In the genomic region with DNA sequence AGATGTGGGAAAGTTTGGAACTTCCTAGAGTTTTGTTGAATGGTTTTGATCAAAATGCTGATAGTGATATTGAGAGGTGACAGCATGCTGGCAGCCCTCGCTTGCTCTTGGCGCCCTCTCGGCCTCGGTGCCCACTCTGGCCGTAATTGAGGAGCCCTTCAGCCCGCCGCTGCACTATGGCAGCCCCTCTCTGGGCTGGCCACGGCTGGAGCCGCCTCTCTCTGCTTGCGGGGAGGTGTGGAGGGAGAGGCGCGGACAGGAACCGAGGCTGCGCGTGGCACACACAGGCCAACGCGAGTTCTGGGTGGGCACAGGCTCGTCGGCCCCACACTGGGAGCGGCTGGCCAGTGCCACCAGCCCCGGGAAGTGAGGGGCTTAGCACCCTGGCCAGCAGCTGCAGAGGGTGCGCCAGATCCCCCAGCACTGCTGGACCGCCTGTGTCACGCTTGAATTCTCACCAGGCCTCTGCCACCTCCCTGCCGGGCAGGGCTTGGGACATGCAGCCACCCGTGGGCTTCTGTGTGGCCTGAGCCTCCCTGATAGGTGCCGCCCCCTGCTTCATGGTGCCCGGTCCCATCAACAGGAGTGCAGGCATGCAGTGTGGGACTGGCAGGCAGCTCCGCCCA, we compare ENCODE assay signal across 26 cellular contexts.
"Had no signal": no experiment of that assay in that cellular context is flagged by ENCODE, and none has a peak within 500 bp of the region (broad histone marks: within the 10 kb centered on the region; RNA-seq: fewer than 3 reads in every experiment).

No MANE protein-coding gene starts in this region.

- ATAC-seq: activated CD4-positive, alpha-beta T cell treated with anti-CD3 and anti-CD28 coated beads for 36 hours; activated CD4-positive, CD25-positive, alpha-beta regulatory T cell treated with anti-CD3 and anti-CD28 coated beads, Interleukin-2, amount 50 U/mL, for 24 hours; activated naive CD4-positive, alpha-beta T cell treated with anti-CD3 and anti-CD28 coated beads, Interleukin-2, amount 50 U/mL, for 72 hours; activated T-cell treated with anti-CD3 and anti-CD28 coated beads, Interleukin-2, amount 50 U/mL, for 72 hours; esophagus mucosa; T-helper 17 cell had no signal

- DNase-seq: activated B cell treated with CpG ODN at 0.5 μM for 24 hours; activated CD4-positive, alpha-beta memory T cell treated with anti-CD3 and anti-CD28 coated beads for 36 hours; activated CD4-positive, alpha-beta T cell treated with anti-CD3 and anti-CD28 coated beads for 36 hours; activated CD4-positive, alpha-beta T cell treated with anti-CD3 and anti-CD28 coated beads, Interleukin-2, amount 10 ng/mL, durations not matched to agents 24 days and 14 days; activated CD8-positive, alpha-beta memory T cell treated with anti-CD3 and anti-CD28 coated beads, Interleukin-2, amount 50 U/mL, for 48 hours; activated gamma-delta T cell; activated naive CD4-positive, alpha-beta T cell; activated naive CD4-positive, alpha-beta T cell treated with anti-CD3 and anti-CD28 coated beads, Interleukin-2, amount 10 ng/mL, durations not matched to agents 7 days and 5 days; activated naive CD8-positive, alpha-beta T cell treated with anti-CD3 and anti-CD28 coated beads, Interleukin-2, amount 10 ng/mL, durations not matched to agents 7 days and 5 days; activated T-cell treated with anti-CD3 and anti-CD28 coated beads for 4 hours; activated T-cell treated with anti-CD3 and anti-CD28 coated beads, Interleukin-2, amount 50 U/mL, for 24 hours; activated T-cell treated with anti-CD3 and anti-CD28 coated beads, Interleukin-2, amount 50 U/mL, for 72 hours; brain microvascular endothelial cell; caudate nucleus; colonic mucosa; effector CD8-positive, alpha-beta T cell; foreskin fibroblast; head of caudate nucleus; T-helper 1 cell; T-helper 17 cell; T1000; WERI-Rb-1 had no signal

- H3K4me1 ChIP-seq: colonic mucosa had no signal

- H3K27ac ChIP-seq: brain microvascular endothelial cell, colonic mucosa, WERI-Rb-1 had no signal

- H3K36me3 ChIP-seq: brain microvascular endothelial cell, colonic mucosa, WERI-Rb-1 had no signal

- H3K4me1 Mint-ChIP-seq: activated B cell treated with CpG ODN at 0.5 μM for 24 hours; activated CD4-positive, alpha-beta T cell treated with anti-CD3 and anti-CD28 coated beads for 36 hours; activated CD4-positive, alpha-beta T cell treated with anti-CD3 and anti-CD28 coated beads, Interleukin-2, amount 10 ng/mL, durations not matched to agents 24 days and 14 days; activated naive CD4-positive, alpha-beta T cell treated with anti-CD3 and anti-CD28 coated beads, Interleukin-2, amount 10 ng/mL, durations not matched to agents 7 days and 5 days; activated naive CD8-positive, alpha-beta T cell treated with anti-CD3 and anti-CD28 coated beads, Interleukin-2, amount 10 ng/mL, durations not matched to agents 7 days and 5 days; T-helper 17 cell had no signal

- H3K27ac Mint-ChIP-seq: activated B cell treated with CpG ODN at 0.5 μM for 24 hours; activated CD4-positive, alpha-beta memory T cell treated with anti-CD3 and anti-CD28 coated beads for 36 hours; activated CD4-positive, alpha-beta T cell treated with anti-CD3 and anti-CD28 coated beads for 36 hours; activated CD4-positive, alpha-beta T cell treated with anti-CD3 and anti-CD28 coated beads, Interleukin-2, amount 10 ng/mL, durations not matched to agents 24 days and 14 days; activated naive CD4-positive, alpha-beta T cell treated with anti-CD3 and anti-CD28 coated beads, Interleukin-2, amount 10 ng/mL, durations not matched to agents 7 days and 5 days; activated naive CD4-positive, alpha-beta T cell treated with anti-CD3 and anti-CD28 coated beads, Interleukin-2, amount 50 U/mL, for 72 hours; activated naive CD8-positive, alpha-beta T cell treated with anti-CD3 and anti-CD28 coated beads, Interleukin-2, amount 10 ng/mL, durations not matched to agents 7 days and 5 days; activated T-cell treated with anti-CD3 and anti-CD28 coated beads, Interleukin-2, amount 50 U/mL, for 24 hours; activated T-cell treated with anti-CD3 and anti-CD28 coated beads, Interleukin-2, amount 50 U/mL, for 72 hours; T-helper 17 cell; T-helper 2 cell treated with Interferon-gamma antibody and Interleukin-4, amounts not matched to agents 5 μg/mL and 100 μg/mL, for 36 hours had no signal

- H3K36me3 Mint-ChIP-seq: activated CD4-positive, alpha-beta memory T cell treated with anti-CD3 and anti-CD28 coated beads for 36 hours; activated naive CD4-positive, alpha-beta T cell treated with anti-CD3 and anti-CD28 coated beads, Interleukin-2, amount 10 ng/mL, durations not matched to agents 7 days and 5 days; activated naive CD8-positive, alpha-beta T cell treated with anti-CD3 and anti-CD28 coated beads, Interleukin-2, amount 10 ng/mL, durations not matched to agents 7 days and 5 days had no signal

- H3K27me3 Mint-ChIP-seq: activated B cell treated with CpG ODN at 0.5 μM for 24 hours; activated CD4-positive, alpha-beta memory T cell treated with anti-CD3 and anti-CD28 coated beads for 36 hours; activated CD4-positive, alpha-beta T cell treated with anti-CD3 and anti-CD28 coated beads for 36 hours; activated CD4-positive, alpha-beta T cell treated with anti-CD3 and anti-CD28 coated beads, Interleukin-2, amount 10 ng/mL, durations not matched to agents 24 days and 14 days; activated naive CD4-positive, alpha-beta T cell treated with anti-CD3 and anti-CD28 coated beads, Interleukin-2, amount 10 ng/mL, durations not matched to agents 7 days and 5 days; activated naive CD8-positive, alpha-beta T cell treated with anti-CD3 and anti-CD28 coated beads, Interleukin-2, amount 10 ng/mL, durations not matched to agents 7 days and 5 days; activated T-cell treated with anti-CD3 and anti-CD28 coated beads, Interleukin-2, amount 50 U/mL, for 24 hours; T-helper 17 cell had no signal

- H3K9me3 ChIP-seq: colonic mucosa had no signal

- H3K27me3 ChIP-seq: brain microvascular endothelial cell, colonic mucosa had no signal

- H3K4me3 ChIP-seq: colonic mucosa had no signal

- H3K4me3 Mint-ChIP-seq: activated B cell treated with CpG ODN at 0.5 μM for 24 hours; activated CD4-positive, alpha-beta memory T cell treated with anti-CD3 and anti-CD28 coated beads for 36 hours; activated CD4-positive, alpha-beta T cell treated with anti-CD3 and anti-CD28 coated beads for 36 hours; activated CD4-positive, alpha-beta T cell treated with anti-CD3 and anti-CD28 coated beads, Interleukin-2, amount 10 ng/mL, durations not matched to agents 24 days and 14 days; activated naive CD4-positive, alpha-beta T cell treated with anti-CD3 and anti-CD28 coated beads, Interleukin-2, amount 10 ng/mL, durations not matched to agents 7 days and 5 days; activated naive CD8-positive, alpha-beta T cell treated with anti-CD3 and anti-CD28 coated beads, Interleukin-2, amount 10 ng/mL, durations not matched to agents 7 days and 5 days; activated T-cell treated with anti-CD3 and anti-CD28 coated beads, Interleukin-2, amount 50 U/mL, for 24 hours; activated T-cell treated with anti-CD3 and anti-CD28 coated beads, Interleukin-2, amount 50 U/mL, for 72 hours; T-helper 17 cell; T-helper 2 cell treated with Interferon-gamma antibody and Interleukin-4, amounts not matched to agents 5 μg/mL and 100 μg/mL, for 36 hours had no signal
